1 cellular context compared by ENCODE assay signal in the genomic region with DNA sequence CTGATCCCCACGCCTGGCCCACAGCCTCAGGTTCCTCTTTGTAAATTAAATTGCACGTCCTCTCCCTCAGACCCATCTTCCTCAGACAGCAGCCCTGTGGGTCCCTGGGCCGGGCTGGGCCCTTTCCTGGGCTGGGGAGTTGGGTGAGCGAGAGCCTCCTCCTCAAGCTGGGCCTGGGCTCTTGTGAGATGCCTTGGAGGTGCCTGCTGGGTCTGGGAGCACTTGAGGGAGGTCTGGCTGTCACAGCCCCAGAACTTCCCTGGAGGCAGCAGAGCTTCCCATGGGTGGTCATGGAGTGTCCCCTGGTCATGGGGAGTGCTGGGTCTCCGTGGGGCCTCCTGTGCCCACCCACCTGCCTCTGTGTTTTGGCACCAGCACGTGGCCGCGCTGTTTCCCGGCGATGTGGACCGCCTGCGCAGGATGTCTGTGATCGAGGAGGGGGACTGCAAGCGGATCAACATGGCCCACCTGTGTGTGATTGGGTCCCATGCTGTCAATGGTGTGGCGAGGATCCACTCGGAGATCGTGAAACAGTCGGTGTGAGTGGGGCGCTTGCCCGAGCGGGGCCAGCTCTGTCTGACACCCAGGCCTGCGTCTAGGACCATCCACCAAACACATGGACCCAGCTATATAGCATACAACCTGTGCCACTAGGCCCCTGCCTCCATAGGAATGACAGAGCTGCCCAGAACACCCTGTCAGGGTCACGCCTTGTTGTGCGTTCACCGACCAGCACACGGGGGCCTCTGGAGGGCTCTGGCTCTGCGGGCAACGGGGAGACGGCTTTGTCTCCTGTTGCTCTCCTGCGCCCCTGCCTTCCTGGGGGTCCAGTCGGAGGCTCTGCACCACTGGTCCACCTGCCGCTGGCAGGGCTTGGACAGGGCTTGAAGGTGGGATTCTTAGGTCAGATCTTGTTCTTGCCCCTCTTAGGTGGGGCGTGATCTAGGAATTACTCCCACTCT.
A peak's percentile ranks its signal among the peaks of the same experiment; 100 is the strongest.
TF ChIP-seq lines count a peak whose summit lies in the region.

No MANE protein-coding gene starts in this region.

TF ChIP-seq in HepG2, 621 proteins besides CTCF, POLR2A, EP300 and RAD21:
- TF ChIP-seq AGO2 (optimal IDR thresholded peaks at IDR 0.05; ENCODE audit: low read depth, low read length) (peak; percentile 26), ZNF737 (CRISPR knock-in tag; IDR thresholded peaks at IDR 0.05; ENCODE audit: borderline replicate concordance) (no peak), SALL2 (CRISPR knock-in tag; IDR thresholded peaks at IDR 0.05) (no peak), ZBTB38 (CRISPR knock-in tag; IDR thresholded peaks at IDR 0.05) (0 out of 2 replicates have a peak, but pooled peaks have one; percentile 18), KLF13 (CRISPR knock-in tag; IDR thresholded peaks at IDR 0.05) (no peak), HNRNPLL (IDR thresholded peaks at IDR 0.05; ENCODE audit: low read depth, low read length, poor library complexity, severe bottlenecking) (peak; percentile 16)
- TF ChIP-seq, protein P1, sequence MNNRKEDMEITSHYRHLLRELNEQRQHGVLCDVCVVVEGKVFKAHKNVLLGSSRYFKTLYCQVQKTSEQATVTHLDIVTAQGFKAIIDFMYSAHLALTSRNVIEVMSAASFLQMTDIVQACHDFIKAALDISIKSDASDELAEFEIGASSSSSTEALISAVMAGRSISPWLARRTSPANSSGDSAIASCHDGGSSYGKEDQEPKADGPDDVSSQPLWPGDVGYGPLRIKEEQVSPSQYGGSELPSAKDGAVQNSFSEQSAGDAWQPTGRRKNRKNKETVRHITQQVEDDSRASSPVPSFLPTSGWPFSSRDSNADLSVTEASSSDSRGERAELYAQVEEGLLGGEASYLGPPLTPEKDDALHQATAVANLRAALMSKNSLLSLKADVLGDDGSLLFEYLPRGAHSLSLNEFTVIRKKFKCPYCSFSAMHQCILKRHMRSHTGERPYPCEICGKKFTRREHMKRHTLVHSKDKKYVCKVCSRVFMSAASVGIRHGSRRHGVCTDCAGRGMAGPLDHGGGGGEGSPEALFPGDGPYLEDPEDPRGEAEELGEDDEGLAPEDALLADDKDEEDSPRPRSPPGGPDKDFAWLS (CRISPR knock-in tag; IDR thresholded peaks at IDR 0.05; ENCODE audit: borderline replicate concordance): 0 out of 2 replicates have a peak, but pooled peaks have one; percentile 14
